Comparison of ENCODE assay signal across 13 cellular contexts in genomic region chr1:55506686-55507577, GRCh38.
DNase-seq lines count a peak whose midpoint lies in the region; TF ChIP-seq lines count a peak whose summit lies in the region.
"Had no signal": no experiment of that assay in that cellular context is flagged by ENCODE, and none has a peak within 500 bp of the region (broad histone marks: within the 10 kb centered on the region; RNA-seq: fewer than 3 reads in every experiment).

No MANE protein-coding gene starts in this region.

- H3K4me2 ChIP-seq in fibroblast of lung (ENCODE audit: extremely low read depth, insufficient read depth, low read length): peak overlapping the region; percentile 45

- H4K20me1 ChIP-seq in fibroblast of lung (ENCODE audit: control insufficient read depth, extremely low read depth, insufficient read depth, low read length): no peaks in the 10 kb centered on the region

- CTCF ChIA-PET in RWPE1 (lab: Yijun Ruan, JAX): interaction anchor here (0.6 kb wide), 1 partner anchor 855 kb away, joined by 4 read pairs; no protein-coding TSS in a partner anchor

- DNase-seq in ELR (ENCODE audit: low read depth) (peak; percentile 72), RWPE1 (ENCODE audit: low spot score) (peak; percentile 36), fibroblast of lung (ENCODE audit: low read depth in 2 of 2) (peak; percentile 26 to 71), hippocampal formation (lab: John Stamatoyannopoulos, UW) (no peak), NCI-H1105 (lab: John Stamatoyannopoulos, UW) (no peak), GM10266 (ENCODE audit: extremely low spot score) (no peak), OCI-M2 (lab: John Stamatoyannopoulos, UW; ENCODE audit: unreplicated experiment) (no peak)
- DNase-seq: activated naive CD8-positive, alpha-beta T cell treated with anti-CD3 and anti-CD28 coated beads, Interleukin-2, amount 50 U/mL, for 24 hours; CD8-positive, alpha-beta T cell; head of caudate nucleus; T-cell had no signal

- H3K27ac ChIP-seq in RWPE1 (no peak overlapping the region), fibroblast of lung (ENCODE audit: insufficient read depth, low read length) (peak overlapping the region; percentile 55), rectal smooth muscle tissue (ENCODE audit: low read depth, low read length) (no peak overlapping the region)

- peaks cover 29% of the 10 kb centered on the region for H3K4me1 ChIP-seq in fibroblast of lung (ENCODE audit: control insufficient read depth, extremely low read depth, insufficient read depth, low read length)
- peaks cover 8% of the 10 kb centered on the region for H3K4me1 ChIP-seq in rectal smooth muscle tissue (ENCODE audit: control insufficient read depth, insufficient read depth, low read length)

- POLR2A ChIA-PET in RWPE1 (lab: Yijun Ruan, JAX; ENCODE audit: low non-redundant PET): no interaction called here

- H3K79me2 ChIP-seq in fibroblast of lung (ENCODE audit: control insufficient read depth, insufficient read depth, low read length): no peaks in the 10 kb centered on the region

- H3K9ac ChIP-seq in fibroblast of lung (ENCODE audit: insufficient read depth, low read length) (no peak overlapping the region), rectal smooth muscle tissue (ENCODE audit: low read length) (no peak overlapping the region)

- H3K9me3 ChIP-seq in fibroblast of lung (ENCODE audit: control insufficient read depth, insufficient read depth, low read depth, low read length): no peaks in the 10 kb centered on the region

- H3K4me3 ChIP-seq in fibroblast of lung (replicated peaks in 1 of 4; ENCODE audit: control extremely low read depth in 1 of 4, insufficient read depth in 1 of 4, low read depth in 3 of 4, low read length in 4 of 4): no peak overlapping the region
- peak overlapping the region; percentile 20 for H3K4me3 ChIP-seq in rectal smooth muscle tissue (ENCODE audit: low read length)
- H3K4me3 ChIP-seq: skin epidermis had no signal

- H3K27me3 ChIP-seq in fibroblast of lung (ENCODE audit: control insufficient read depth, insufficient read depth, low read length) (no peaks in the 10 kb centered on the region), rectal smooth muscle tissue (ENCODE audit: control insufficient read depth, insufficient read depth, low read length) (no peaks in the 10 kb centered on the region)

- H3K36me3 ChIP-seq in fibroblast of lung (ENCODE audit: control insufficient read depth, insufficient read depth, low read length): no peaks in the 10 kb centered on the region
- H3K36me3 ChIP-seq in rectal smooth muscle tissue (ENCODE audit: control insufficient read depth, insufficient read depth, low read length): no peaks in the 10 kb centered on the region

- no peak overlapping the region for H2AFZ ChIP-seq in fibroblast of lung (ENCODE audit: low read length)

- no peak for TF ChIP-seq CTCF in RWPE1 (conservative IDR thresholded peaks at IDR 0.05; ENCODE audit: low read depth)
- no peak for TF ChIP-seq CTCF in fibroblast of lung (conservative IDR thresholded peaks at IDR 0.05 in 1 of 2, IDR thresholded peaks at IDR 0.05 in 1 of 2; ENCODE audit: low read depth in 1 of 2, low read length in 2 of 2)
- TF ChIP-seq CTCF in GM10266 (IDR thresholded peaks at IDR 0.05; ENCODE audit: control insufficient read depth, insufficient read depth, low read depth, missing control alignments): no peak

Comparison
In these comparisons a context has a peak if more than half of its experiments do, and no peak if none do; other contexts are left out.
1. DNase-seq: peak in ELR (single experiment), RWPE1 (single experiment) and fibroblast of lung (2 of 2); none in hippocampal formation (0 of 2), NCI-H1105 (single experiment), GM10266 (single experiment) and OCI-M2 (single experiment).